ENCODE assay signal across 18 cellular contexts in genomic region chr1:53454019-53454418, GRCh38. TPM values are rescaled to one million over a fixed set of nuclear protein-coding genes. Genes with fewer than 3 reads are reported as not detected.
"Had no signal": no experiment of that assay in that cellular context is flagged by ENCODE, and none has a peak within 500 bp of the region (broad histone marks: within the 10 kb centered on the region; RNA-seq: fewer than 3 reads in every experiment).

No MANE protein-coding gene starts in this region.

- H3K27me3 ChIP-seq: ovary had no signal

- H3K27ac ChIP-seq: heart left ventricle, lower lobe of right lung, ovary, VCaP had no signal

- H3K4me1 ChIP-seq: heart left ventricle, lower lobe of right lung had no signal

- ATAC-seq: activated T-cell treated with anti-CD3 and anti-CD28 coated beads, Interleukin-2, amount 50 U/mL, for 4 hours; heart left ventricle; left colon; lower lobe of right lung; sciatic nerve; stimulated activated naive CD8-positive, alpha-beta T cell treated with anti-CD3 and anti-CD28 coated beads, Interleukin-15, amount 100 ng/mL, for 72 hours had no signal

- H3K4me3 ChIP-seq: heart left ventricle, lower lobe of right lung, ovary had no signal

- H3K9me3 ChIP-seq: heart left ventricle, lower lobe of right lung, ovary had no signal

- DNase-seq: activated CD4-positive, alpha-beta memory T cell treated with anti-CD3 and anti-CD28 coated beads, Interleukin-2, amount 10 ng/mL, durations not matched to agents 7 days and 5 days; activated CD4-positive, alpha-beta T cell treated with anti-CD3 and anti-CD28 coated beads for 4 hours; activated effector memory CD4-positive, alpha-beta T cell treated with Interleukin-2 at 50 U/mL for 16 hours; activated naive CD4-positive, alpha-beta T cell treated with anti-CD3 and anti-CD28 coated beads, Interleukin-2, amount 50 U/mL, for 16 hours; activated T-cell treated with anti-CD3 and anti-CD28 coated beads, Interleukin-2, amount 50 U/mL, for 4 hours; dermis blood vessel endothelial cell; heart left ventricle; left colon; lower lobe of right lung; ovary; stimulated activated naive CD8-positive, alpha-beta T cell treated with anti-CD3 and anti-CD28 coated beads, Interleukin-15, amount 100 ng/mL, for 72 hours had no signal

- H3K36me3 ChIP-seq: heart left ventricle, lower lobe of right lung, ovary had no signal

RNA-seq across cellular contexts. Expression of gene DMRTB1, which starts 5.2 kb away (rescaled TPM):
- total RNA-seq: activated CD4-positive, alpha-beta memory T cell treated with anti-CD3 and anti-CD28 coated beads, Interleukin-2, amount 10 ng/mL, durations not matched to agents 7 days and 5 days; activated T-cell treated with anti-CD3 and anti-CD28 coated beads, Interleukin-2, amount 50 U/mL, for 4 hours; chondrocyte; dermis blood vessel endothelial cell; epithelial cell of proximal tubule; frontal cortex; heart left ventricle; left colon; lower lobe of right lung; ovary; pulmonary artery endothelial cell; sciatic nerve; temporal lobe had no signal
